ENCODE assay signal across 7 cellular contexts in genomic region chr1:149320972-149321731, GRCh38.
DNase-seq lines count a peak whose midpoint lies in the region; ATAC-seq, FAIRE-seq and TF ChIP-seq lines count a peak whose summit lies in the region.
"Not testable (repeated sequence)": the region's sequence is repeated elsewhere in the genome, so short reads cannot be mapped to it uniquely, and the experiment has no call there.

No MANE protein-coding gene starts in this region.

- peak; percentile 90 for ATAC-seq in Panc1
- ATAC-seq in activated CD8-positive, alpha-beta memory T cell treated with anti-CD3 and anti-CD28 coated beads, Interleukin-2, amount 10 ng/mL, durations not matched to agents 7 days and 5 days, result peak; percentile 36
- peak; percentile 76 for ATAC-seq in foreskin keratinocyte
- ATAC-seq in left cardiac atrium, result peak; percentile 19 to 79
- ATAC-seq in HepG2, result peak; percentile 52
- peak; percentile 76 for ATAC-seq in omental fat pad (ENCODE audit: low FRiP score)
- ATAC-seq in stimulated activated naive B cell treated with anti-CD40 and anti-IgM and Interleukin-4, amounts not matched to agents 10 μg/mL and 1 μg/mL and 100 μg/mL, for 72 hours (replicated peaks), result peak; percentile 21 to 27

- in situ Hi-C loops in Panc1 (cut with HindIII; ENCODE audit: low pct_unique_long_range_greater_than_20kb, low sequenced_read_pairs); HepG2 (cut with HindIII; ENCODE audit: extremely low pct_ligation_motif_present, low pct_unique_long_range_greater_than_20kb): not testable (repeated sequence)

- no CpG with 5 or more reads among the region's 48 CpGs for WGBS in HepG2 (ENCODE audit: low lambda C conversion rate)

- not testable (repeated sequence) for FAIRE-seq in HepG2 (lab: Jason Lieb, UNC)

- not testable (repeated sequence) for H3K4me1 ChIP-seq in Panc1 (ENCODE audit: control insufficient read depth, insufficient read depth, low read length); foreskin keratinocyte; HepG2 (ENCODE audit: insufficient read depth, low read length)

- not testable (repeated sequence) for H3K4me2 ChIP-seq in HepG2 (ENCODE audit: low read depth, low read length)

- H4K20me1 ChIP-seq in HepG2 (ENCODE audit: insufficient read depth, low read length), result not testable (repeated sequence)

- H3K4me1 Mint-ChIP-seq in activated CD8-positive, alpha-beta memory T cell treated with anti-CD3 and anti-CD28 coated beads, Interleukin-2, amount 10 ng/mL, durations not matched to agents 7 days and 5 days; stimulated activated naive B cell treated with anti-CD40 and anti-IgM and Interleukin-4, amounts not matched to agents 10 μg/mL and 1 μg/mL and 100 μg/mL, for 72 hours: not testable (repeated sequence)

- not testable (repeated sequence) for TF ChIP-seq POLR2A in HepG2 (IDR thresholded peaks at IDR 0.05; ENCODE audit: insufficient read depth in 1 of 2, low read depth in 2 of 2, low read length in 2 of 2)

- H3K27me3 Mint-ChIP-seq in activated CD8-positive, alpha-beta memory T cell treated with anti-CD3 and anti-CD28 coated beads, Interleukin-2, amount 10 ng/mL, durations not matched to agents 7 days and 5 days; stimulated activated naive B cell treated with anti-CD40 and anti-IgM and Interleukin-4, amounts not matched to agents 10 μg/mL and 1 μg/mL and 100 μg/mL, for 72 hours: not testable (repeated sequence)

- not testable (repeated sequence) for H3K27me3 ChIP-seq in Panc1 (ENCODE audit: control insufficient read depth, insufficient read depth, low read length); foreskin keratinocyte; HepG2 (ENCODE audit: control insufficient read depth in 1 of 2, insufficient read depth in 2 of 2, low read length in 2 of 2)

- H3K36me3 ChIP-seq in Panc1 (ENCODE audit: control insufficient read depth, insufficient read depth, low read length); HepG2 (replicated peaks in 1 of 2; ENCODE audit: control insufficient read depth in 1 of 2, insufficient read depth in 2 of 2, low read length in 2 of 2): not testable (repeated sequence)

- H3K36me3 Mint-ChIP-seq in activated CD8-positive, alpha-beta memory T cell treated with anti-CD3 and anti-CD28 coated beads, Interleukin-2, amount 10 ng/mL, durations not matched to agents 7 days and 5 days; stimulated activated naive B cell treated with anti-CD40 and anti-IgM and Interleukin-4, amounts not matched to agents 10 μg/mL and 1 μg/mL and 100 μg/mL, for 72 hours: not testable (repeated sequence)

- H2AFZ ChIP-seq in HepG2 (ENCODE audit: low read length), result not testable (repeated sequence)

- POLR2A ChIA-PET in Panc1 (lab: Charles Lee); HepG2 (lab: Yijun Ruan, JAX): not testable (repeated sequence)

- not testable (repeated sequence) for H3K79me2 ChIP-seq in HepG2 (ENCODE audit: insufficient read depth, low read length)

- CTCF ChIA-PET in Panc1 (lab: Charles Lee); activated CD8-positive, alpha-beta memory T cell treated with anti-CD3 and anti-CD28 coated beads, Interleukin-2, amount 10 ng/mL, durations not matched to agents 7 days and 5 days (lab: Charles Lee); HepG2 (lab: Yijun Ruan, JAX; ENCODE audit: low intra/inter-chr PET ratio, low total read pairs): not testable (repeated sequence)

- BruUV-seq in Panc1 (replicated peaks; lab: Mats Ljungman, UMichigan); HepG2 (replicated peaks; lab: Mats Ljungman, UMichigan): not testable (repeated sequence)

- H3K9me3 ChIP-seq in Panc1 (ENCODE audit: control insufficient read depth, insufficient read depth, low read depth, low read length); HepG2 (ENCODE audit: low read length): not testable (repeated sequence)

- not testable (repeated sequence) for H3K4me3 ChIP-seq in Panc1 (ENCODE audit: low read depth in 2 of 2, low read length in 2 of 2); HepG2 (replicated peaks in 1 of 3; ENCODE audit: insufficient read depth in 1 of 3, low read depth in 2 of 3, low read length in 3 of 3)

- H3K27ac Mint-ChIP-seq in activated CD8-positive, alpha-beta memory T cell treated with anti-CD3 and anti-CD28 coated beads, Interleukin-2, amount 10 ng/mL, durations not matched to agents 7 days and 5 days; stimulated activated naive B cell treated with anti-CD40 and anti-IgM and Interleukin-4, amounts not matched to agents 10 μg/mL and 1 μg/mL and 100 μg/mL, for 72 hours: not testable (repeated sequence)

- H3K27ac ChIP-seq in Panc1 (ENCODE audit: low read length); foreskin keratinocyte; HepG2 (ENCODE audit: extremely low read length, insufficient read depth, low read length): not testable (repeated sequence)

- intact Hi-C loops in Panc1 (cut with micrococcal nuclease; ENCODE audit: unreplicated experiment); left cardiac atrium (cut with DNase I); HepG2 (cut with micrococcal nuclease; ENCODE audit: unreplicated experiment): not testable (repeated sequence)

- TF ChIP-seq EP300 in HepG2 (IDR thresholded peaks at IDR 0.05; ENCODE audit: low read depth in 2 of 2, low read length in 2 of 2); HepG2 (CRISPR knock-in tag; IDR thresholded peaks at IDR 0.05; ENCODE audit: borderline replicate concordance): not testable (repeated sequence)

- not testable (repeated sequence) for H3K9ac ChIP-seq in HepG2 (ENCODE audit: insufficient read depth, low read depth, low read length)

- TF ChIP-seq CTCF in Panc1 (IDR thresholded peaks at IDR 0.05); foreskin keratinocyte (conservative IDR thresholded peaks at IDR 0.05); HepG2 (CRISPR knock-in tag; IDR thresholded peaks at IDR 0.05); omental fat pad (IDR thresholded peaks at IDR 0.05): not testable (repeated sequence)

- not testable (repeated sequence) for TF ChIP-seq RAD21 in HepG2 (CRISPR knock-in tag; IDR thresholded peaks at IDR 0.05)

- not testable (repeated sequence) for DNase-seq in Panc1 (ENCODE audit: low read depth, low spot score); activated CD8-positive, alpha-beta memory T cell treated with anti-CD3 and anti-CD28 coated beads, Interleukin-2, amount 10 ng/mL, durations not matched to agents 7 days and 5 days; foreskin keratinocyte; left cardiac atrium; HepG2 (ENCODE audit: low spot score); omental fat pad (ENCODE audit: low spot score); stimulated activated naive B cell treated with anti-CD40 and anti-IgM and Interleukin-4, amounts not matched to agents 10 μg/mL and 1 μg/mL and 100 μg/mL, for 72 hours

- not testable (repeated sequence) for H3K4me3 Mint-ChIP-seq in activated CD8-positive, alpha-beta memory T cell treated with anti-CD3 and anti-CD28 coated beads, Interleukin-2, amount 10 ng/mL, durations not matched to agents 7 days and 5 days; stimulated activated naive B cell treated with anti-CD40 and anti-IgM and Interleukin-4, amounts not matched to agents 10 μg/mL and 1 μg/mL and 100 μg/mL, for 72 hours

- not testable (repeated sequence) for H3K9me3 Mint-ChIP-seq in activated CD8-positive, alpha-beta memory T cell treated with anti-CD3 and anti-CD28 coated beads, Interleukin-2, amount 10 ng/mL, durations not matched to agents 7 days and 5 days (ENCODE audit: low read depth); stimulated activated naive B cell treated with anti-CD40 and anti-IgM and Interleukin-4, amounts not matched to agents 10 μg/mL and 1 μg/mL and 100 μg/mL, for 72 hours

Comparison
In these comparisons a context has a peak if more than half of its experiments do, and no peak if none do; other contexts are left out.
1. ATAC-seq: peak in every context shown above with its lines; median percentile 90 in Panc1; 76 in foreskin keratinocyte; 76 in omental fat pad; 52 in HepG2; 49 in left cardiac atrium; 36 in activated CD8-positive, alpha-beta memory T cell treated with anti-CD3 and anti-CD28 coated beads, Interleukin-2, amount 10 ng/mL, durations not matched to agents 7 days and 5 days; 24 in stimulated activated naive B cell treated with anti-CD40 and anti-IgM and Interleukin-4, amounts not matched to agents 10 μg/mL and 1 μg/mL and 100 μg/mL, for 72 hours.